In the genomic region with DNA sequence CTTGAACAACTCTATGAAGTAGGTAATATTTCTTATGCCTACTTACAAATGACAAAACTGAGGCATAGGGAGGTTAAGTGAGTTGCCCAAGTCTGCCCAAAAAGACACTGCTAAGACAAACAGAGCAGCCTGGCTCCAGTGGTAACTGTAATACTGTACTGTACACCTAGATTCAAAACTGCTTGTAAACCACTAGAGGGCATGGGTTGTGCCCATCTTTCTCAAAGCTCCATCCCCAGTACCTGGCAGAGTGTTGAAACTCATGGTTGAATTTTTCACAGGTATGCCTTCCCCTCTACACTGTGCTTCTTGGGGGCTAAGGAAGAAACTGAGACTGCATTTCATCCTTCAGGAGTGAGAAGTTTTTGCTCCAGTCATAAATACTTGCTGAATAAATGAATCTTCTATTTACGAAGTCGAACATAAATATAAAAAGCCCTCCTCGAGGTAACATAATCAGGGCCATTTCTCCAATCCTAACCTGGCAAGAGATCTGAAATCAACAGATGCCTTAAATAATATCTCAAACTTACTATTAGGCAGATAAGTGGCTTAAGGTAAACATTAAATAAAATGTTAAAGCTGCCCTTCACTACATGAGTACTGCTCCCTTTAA, we compare ENCODE assay signal across 8 cellular contexts. TPM values are rescaled to one million over a fixed set of nuclear protein-coding genes. Genes with fewer than 3 reads are reported as not detected.
DNase-seq lines count a peak whose midpoint lies in the region; ATAC-seq, FAIRE-seq and TF ChIP-seq lines count a peak whose summit lies in the region.

No MANE protein-coding gene starts in this region.

- no peak for TF ChIP-seq POLR2A in A549 (IDR thresholded peaks at IDR 0.05; ENCODE audit: low read length)

- WGBS in A549 (ENCODE audit: missing lambda C conversion rate) = 55% methylated on average over 3 of the region's 3 CpGs

- H3K27me3 Mint-ChIP-seq in activated T-cell treated with anti-CD3 and anti-CD28 coated beads, Interleukin-2, amount 50 U/mL, for 4 hours (ENCODE audit: low read depth) = no peaks in the 10 kb centered on the region

- H3K4me1 ChIP-seq in A549 (peaks cover 54% of the 10 kb centered on the region), neuron (ENCODE audit: insufficient read depth, low read length) (peaks cover 25% of the 10 kb centered on the region)

- peak overlapping the region; percentile 100 for H3K27ac ChIP-seq in A549

- no peak overlapping the region for H2AFZ ChIP-seq in neuron (ENCODE audit: low read depth, low read length)

- H3K4me1 Mint-ChIP-seq in activated T-cell treated with anti-CD3 and anti-CD28 coated beads, Interleukin-2, amount 50 U/mL, for 4 hours (ENCODE audit: low read depth) = peaks cover 47% of the 10 kb centered on the region

- FAIRE-seq in A549 (lab: Jason Lieb, UNC) = no peak

- no peaks in the 10 kb centered on the region for H3K9me3 Mint-ChIP-seq in activated T-cell treated with anti-CD3 and anti-CD28 coated beads, Interleukin-2, amount 50 U/mL, for 4 hours

- H3K4me3 ChIP-seq in A549 (peak overlapping the region; percentile 98), fibroblast of the aortic adventitia (ENCODE audit: low read depth, low read length) (peak overlapping the region; percentile 79), neuron (ENCODE audit: low read length) (peak overlapping the region; percentile 97)

- CTCF ChIA-PET in A549 (lab: Yijun Ruan, JAX) = interaction anchor here (0.6 to 2.1 kb wide), 23 partner anchors 9 to 287 kb away, joined by 3 to 22 read pairs (median 3); no protein-coding TSS in a partner anchor

- DNase-seq in A549 (ENCODE audit: low read depth in 1 of 2, low spot score in 1 of 2) = peak; percentile 52 to 74
- peak; percentile 65 for DNase-seq in NCI-H748 treated with DMSO at 0.1 percent for 48 hours (lab: John Stamatoyannopoulos, UW)
- DNase-seq in activated T-cell treated with anti-CD3 and anti-CD28 coated beads, Interleukin-2, amount 50 U/mL, for 4 hours = peak; percentile 22
- peak; percentile 63 for DNase-seq in fibroblast of the aortic adventitia (ENCODE audit: low read depth)

- H3K36me3 ChIP-seq in neuron (ENCODE audit: insufficient read depth, low read length) = peaks cover 20% of the 10 kb centered on the region

- H3K9me3 ChIP-seq in A549 = no peaks in the 10 kb centered on the region
- H3K9me3 ChIP-seq in neuron (ENCODE audit: low read length) = peaks cover 8% of the 10 kb centered on the region

- TF ChIP-seq CTCF in A549 (IDR thresholded peaks at IDR 0.05) (peak; percentile 60), GM12874 (IDR thresholded peaks at IDR 0.05; ENCODE audit: insufficient read depth, low read depth, low read length) (peak; percentile 70), fibroblast of the aortic adventitia (IDR thresholded peaks at IDR 0.05; ENCODE audit: insufficient read depth, low read length) (peak; percentile 76)

- TF ChIP-seq EP300 in A549 (IDR thresholded peaks at IDR 0.05) = no peak

- H3K27me3 ChIP-seq in neuron (ENCODE audit: insufficient read depth, low read length) = no peaks in the 10 kb centered on the region

- peak; percentile 71 to 83 for ATAC-seq in A549
- ATAC-seq in HG03575 (IDR thresholded peaks at IDR 0.05; ENCODE audit: extremely low read depth, insufficient number of reproducible peaks, low FRiP score, unreplicated experiment) = peak; percentile 65
- peak; percentile 27 to 28 for ATAC-seq in activated T-cell treated with anti-CD3 and anti-CD28 coated beads, Interleukin-2, amount 50 U/mL, for 4 hours
- no peak for ATAC-seq in HG02970 (IDR thresholded peaks at IDR 0.05; ENCODE audit: low FRiP score, unreplicated experiment)

- peaks cover 11% of the 10 kb centered on the region for H3K36me3 Mint-ChIP-seq in activated T-cell treated with anti-CD3 and anti-CD28 coated beads, Interleukin-2, amount 50 U/mL, for 4 hours (ENCODE audit: insufficient read depth)

- H3K4me3 Mint-ChIP-seq in activated T-cell treated with anti-CD3 and anti-CD28 coated beads, Interleukin-2, amount 50 U/mL, for 4 hours = peak overlapping the region; percentile 89

- POLR2A ChIA-PET in A549 (lab: Yijun Ruan, JAX) = interaction anchor here (1.0 to 1.9 kb wide), 3 partner anchors 49 to 96 kb away, joined by 3 to 15 read pairs (median 3); a partner anchor contains a TSS

- peak overlapping the region; percentile 89 for H3K4me2 ChIP-seq in A549

- peak; percentile 64 to 71 for TF ChIP-seq RAD21 in A549 (conservative IDR thresholded peaks at IDR 0.05 in 1 of 2, IDR thresholded peaks at IDR 0.05 in 1 of 2)

TF ChIP-seq in A549, 52 proteins besides CTCF, POLR2A, EP300 and RAD21:
- TF ChIP-seq SMC3 (IDR thresholded peaks at IDR 0.05) (peak; percentile 76), CEBPB (IDR thresholded peaks at IDR 0.05) (peak in 1 of 2 experiments; percentile 52; a peak in 2 of 4 replicates), SREBF2 (IDR thresholded peaks at IDR 0.05) (no peak)

RNA-seq across cellular contexts. Expression of a gene that starts 2.0 kb away (rescaled TPM):
- polyA plus RNA-seq in A549 (2011; rRNA removed) = 94.5 and 97.3 TPM in 2 replicates
- 50.8 and 63.9 TPM in 2 replicates for polyA plus RNA-seq in A549 (2012; cell fraction: cytosol; rRNA removed)
- polyA plus RNA-seq in A549 (2012; cell fraction: nucleus; rRNA removed) = 65.6 and 112 TPM in 2 replicates
- 40.1 to 46.1 TPM (median 41.5 TPM) in 3 replicates for polyA plus RNA-seq in A549 (2017; fragmentation: RNase III; extraction: RNeasy Plus Mini Kit Qiagen cat#74134 plus additional on column Dnase treatment)
- 159 and 172 TPM in 2 replicates for polyA minus RNA-seq in A549 (2011; rRNA and poly(A)+ RNA removed)
- total RNA-seq in activated T-cell treated with anti-CD3 and anti-CD28 coated beads, Interleukin-2, amount 50 U/mL, for 4 hours = 10 to 100 TPM; 32.6 to 38.3 (median 36.8) TPM
- total RNA-seq in fibroblast of the aortic adventitia (ENCODE audit: low replicate concordance) = 73.6 and 107 TPM in 2 replicates
